ENCODE assay signal across 9 cellular contexts in genomic region chr12:57764662-57765002, GRCh38. TPM values are rescaled to one million over a fixed set of nuclear protein-coding genes. Genes with fewer than 3 reads are reported as not detected.
DNase-seq lines count a peak whose midpoint lies in the region; ATAC-seq, FAIRE-seq and TF ChIP-seq lines count a peak whose summit lies in the region.
"Had no signal": no experiment of that assay in that cellular context is flagged by ENCODE, and none has a peak within 500 bp of the region (broad histone marks: within the 10 kb centered on the region; RNA-seq: fewer than 3 reads in every experiment).

No MANE protein-coding gene starts in this region.

- peaks cover 40% of the 10 kb centered on the region for H3K27me3 ChIP-seq in AG04450 (ENCODE audit: control insufficient read depth, insufficient read depth, low read length)
- no peaks in the 10 kb centered on the region for H3K27me3 ChIP-seq in thoracic aorta (replicated peaks; ENCODE audit: insufficient read depth)

- H3K36me3 ChIP-seq in kidney (ENCODE audit: control insufficient read depth in 1 of 2, insufficient read depth in 2 of 2, low read length in 2 of 2) (peaks cover 0 to 5% of the 10 kb centered on the region in 2 donors), thoracic aorta (no peaks in the 10 kb centered on the region)

- H3K4me3 ChIP-seq in AG04450 (ENCODE audit: low read depth, low read length) (peak overlapping the region; percentile 29; the same call in 1 of the 2 replicates), kidney (ENCODE audit: low read length in 2 of 2) (peak overlapping the region; percentile 55 to 59), thoracic aorta (peak overlapping the region; percentile 68)

- intact Hi-C loops in kidney (cut with DNase I), result no loop called here

- no peak for TF ChIP-seq CTCF in AG04450 (IDR thresholded peaks at IDR 0.05; ENCODE audit: low read depth, low read length)
- TF ChIP-seq CTCF in kidney (IDR thresholded peaks at IDR 0.05; ENCODE audit: borderline replicate concordance, extremely low read depth, insufficient read depth), result no peak
- no peak for TF ChIP-seq CTCF in thoracic aorta (IDR thresholded peaks at IDR 0.05)

- POLR2A ChIA-PET in AG04450 (lab: Yijun Ruan, JAX), result interaction anchor here (0.8 kb wide), 1 partner anchor 13 kb away, joined by 4 read pairs; the partner anchor contains the start of gene CDK4

- ATAC-seq in GM21367 (IDR thresholded peaks at IDR 0.05; ENCODE audit: unreplicated experiment), result peak; percentile 16
- ATAC-seq in thoracic aorta (ENCODE audit: insufficient number of reproducible peaks, low FRiP score, low read depth), result no peak

- H3K27ac ChIP-seq in AG04450 (ENCODE audit: low read depth, low read length) (no peak overlapping the region), kidney (ENCODE audit: low read depth in 2 of 2, low read length in 2 of 2) (peak overlapping the region; percentile 10 to 57), thoracic aorta (no peak overlapping the region)

- CTCF ChIA-PET in AG04450 (lab: Charles Lee), result interaction anchor here (1.0 to 4.3 kb wide), 2 partner anchors 8 to 18 kb away, joined by 3 to 24 read pairs; partner anchors contain the start of gene TSFM

- DNase-seq in AG04450 (ENCODE audit: low read depth, low spot score) (no peak), kidney (peak; percentile 63), thoracic aorta (ENCODE audit: low spot score) (no peak), A172 (ENCODE audit: low spot score) (no peak), SKM-1 (lab: John Stamatoyannopoulos, UW; ENCODE audit: unreplicated experiment) (no peak), NCI-H1048 (lab: John Stamatoyannopoulos, UW) (no peak)
- peak; percentile 47 to 58 for DNase-seq in activated CD4-positive, alpha-beta T cell treated with anti-CD3 and anti-CD28 coated beads, Interleukin-2, amount 50 U/mL, for 48 hours

- H3K9me3 ChIP-seq in AG04450 (ENCODE audit: control insufficient read depth, insufficient read depth, low read length), result no peaks in the 10 kb centered on the region; the same call in 1 of the 2 replicates
- no peaks in the 10 kb centered on the region for H3K9me3 ChIP-seq in kidney (ENCODE audit: control insufficient read depth in 1 of 2, low read length in 2 of 2)
- no peaks in the 10 kb centered on the region for H3K9me3 ChIP-seq in thoracic aorta

- FAIRE-seq in kidney (lab: Jason Lieb, UNC), result no peak
- FAIRE-seq: colon had no signal

- H3K4me1 ChIP-seq in kidney (ENCODE audit: control insufficient read depth in 1 of 2, insufficient read depth in 1 of 2, low read depth in 1 of 2, low read length in 2 of 2) (peaks cover 17 to 27% of the 10 kb centered on the region in 2 donors), thoracic aorta (ENCODE audit: control insufficient read depth in 1 of 2, low read depth in 2 of 2) (peaks cover 15 to 30% of the 10 kb centered on the region in 2 donors)

- no peak overlapping the region for H3K9ac ChIP-seq in kidney (ENCODE audit: low read length in 2 of 2)

RNA-seq across cellular contexts. Expression of gene CYP27B1, which starts 2.2 kb away (rescaled TPM):
- polyA plus RNA-seq in AG04450 (2011; rRNA removed) (0.22 and 0.29 TPM in 2 replicates), kidney (ENCODE audit: insufficient read depth, low read depth, low replicate concordance) (33.4 TPM)
- polyA minus RNA-seq in AG04450 (2011; rRNA and poly(A)+ RNA removed), result 0.30 and 0.37 TPM in 2 replicates
- total RNA-seq in kidney (3.5 TPM), thoracic aorta (1 to 10 TPM in 1 of 2 donors, under 1 TPM in 1; 0.81 to 2.2 TPM)
- total RNA-seq in A172 (2014; rRNA removed; shearing (Covaris generic)), result 0.90 and 2.1 TPM in 2 replicates

RNA-seq across cellular contexts. Expression of gene METTL1, which starts 7.3 kb away (rescaled TPM):
- polyA plus RNA-seq in AG04450 (2011; rRNA removed), result 20.1 and 23.5 TPM in 2 replicates
- polyA minus RNA-seq in AG04450 (2011; rRNA and poly(A)+ RNA removed), result 22.8 and 26.3 TPM in 2 replicates
- 23.4 TPM for total RNA-seq in kidney
- polyA plus RNA-seq in kidney (ENCODE audit: insufficient read depth, low read depth, low replicate concordance), result 69.4 TPM
- 10 to 100 TPM; 10.4 to 13.5 TPM for total RNA-seq in thoracic aorta
- 4.3 and 5.1 TPM in 2 replicates for total RNA-seq in A172 (2014; rRNA removed; shearing (Covaris generic))

RNA-seq across cellular contexts. Expression of gene EEF1AKMT3, which starts 7.8 kb away (rescaled TPM):
- polyA plus RNA-seq in AG04450 (2011; rRNA removed) (6.8 and 7.6 TPM in 2 replicates), kidney (ENCODE audit: insufficient read depth, low read depth, low replicate concordance) (15.3 TPM)
- 6.7 and 8.3 TPM in 2 replicates for polyA minus RNA-seq in AG04450 (2011; rRNA and poly(A)+ RNA removed)
- total RNA-seq in kidney (10.4 TPM), thoracic aorta (1 to 10 TPM; 7.0 to 9.7 TPM)
- 3.3 and 7.8 TPM in 2 replicates for total RNA-seq in A172 (2014; rRNA removed; shearing (Covaris generic))

RNA-seq across cellular contexts. Expression of gene MARCHF9, which starts 9.7 kb away (rescaled TPM):
- polyA plus RNA-seq in AG04450 (2011; rRNA removed) (3.6 and 3.7 TPM in 2 replicates), kidney (ENCODE audit: insufficient read depth, low read depth, low replicate concordance) (38.4 TPM)
- polyA minus RNA-seq in AG04450 (2011; rRNA and poly(A)+ RNA removed), result 3.7 and 5.2 TPM in 2 replicates
- total RNA-seq in kidney (22.9 TPM), thoracic aorta (10 to 100 TPM in 1 of 2 donors, 1 to 10 TPM in 1; 8.8 to 11.2 TPM)
- total RNA-seq in A172 (2014; rRNA removed; shearing (Covaris generic)), result 10.5 and 12.9 TPM in 2 replicates

RNA-seq across cellular contexts. Expression of gene CDK4, which starts 12.5 kb away (rescaled TPM):
- 251 and 288 TPM in 2 replicates for polyA plus RNA-seq in AG04450 (2011; rRNA removed)
- polyA minus RNA-seq in AG04450 (2011; rRNA and poly(A)+ RNA removed), result 141 and 192 TPM in 2 replicates
- total RNA-seq in kidney, result 69.1 TPM
- polyA plus RNA-seq in kidney (ENCODE audit: insufficient read depth, low read depth, low replicate concordance), result 118 TPM
- total RNA-seq in thoracic aorta, result 10 to 100 TPM; 52.3 to 72.8 TPM
- 300 and 506 TPM in 2 replicates for total RNA-seq in A172 (2014; rRNA removed; shearing (Covaris generic))

Comparison
In these comparisons a context has a peak if more than half of its experiments do, and no peak if none do; other contexts are left out.
1. DNase-seq: peak in activated CD4-positive, alpha-beta T cell treated with anti-CD3 and anti-CD28 coated beads, Interleukin-2, amount 50 U/mL, for 48 hours (2 of 2) and kidney (single experiment); none in AG04450 (single experiment), thoracic aorta (single experiment), A172 (single experiment), SKM-1 (single experiment) and NCI-H1048 (single experiment).
2. H3K27ac ChIP-seq: peak in kidney (2 of 2); none in AG04450 (single experiment) and thoracic aorta (0 of 2).
3. Peak in every context shown above with its lines, with median percentiles within 50 percentile points of each other: H3K4me3 ChIP-seq.